Comparison of ENCODE assay signal across 1 cellular context in the genomic region with DNA sequence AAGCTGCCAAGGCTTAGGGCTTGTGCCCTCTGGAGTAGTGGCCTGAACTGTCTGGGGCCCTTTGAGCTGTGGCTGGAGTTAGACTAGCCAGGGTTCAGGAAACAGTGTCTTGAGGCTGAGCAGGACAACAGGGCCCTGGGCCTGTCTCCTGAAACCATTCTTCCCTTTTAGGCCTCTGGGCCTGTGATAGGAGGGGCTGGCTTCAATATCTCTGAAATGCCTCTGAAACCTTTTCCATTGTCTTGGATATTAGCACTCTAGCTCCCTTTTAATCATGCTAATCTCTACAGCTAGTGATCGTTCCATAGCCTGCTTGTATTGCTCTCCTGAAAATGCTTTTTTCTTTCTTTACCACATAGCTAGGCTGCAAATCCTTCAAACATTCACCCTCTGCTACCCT.
TF ChIP-seq lines count a peak whose summit lies in the region.

No MANE protein-coding gene starts in this region.

TF ChIP-seq in H1, 55 proteins besides CTCF, POLR2A, EP300 and RAD21:
- TF ChIP-seq FOSL1 (IDR thresholded peaks at IDR 0.05; ENCODE audit: insufficient read depth, low read depth, low read length) = no peak
- TF ChIP-seq, protein P1, sequence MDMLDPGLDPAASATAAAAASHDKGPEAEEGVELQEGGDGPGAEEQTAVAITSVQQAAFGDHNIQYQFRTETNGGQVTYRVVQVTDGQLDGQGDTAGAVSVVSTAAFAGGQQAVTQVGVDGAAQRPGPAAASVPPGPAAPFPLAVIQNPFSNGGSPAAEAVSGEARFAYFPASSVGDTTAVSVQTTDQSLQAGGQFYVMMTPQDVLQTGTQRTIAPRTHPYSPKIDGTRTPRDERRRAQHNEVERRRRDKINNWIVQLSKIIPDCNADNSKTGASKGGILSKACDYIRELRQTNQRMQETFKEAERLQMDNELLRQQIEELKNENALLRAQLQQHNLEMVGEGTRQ (IDR thresholded peaks at IDR 0.05; ENCODE audit: low read length) = no peak
- TF ChIP-seq CEBPB (IDR thresholded peaks at IDR 0.05; ENCODE audit: low read depth, low read length) = no peak
- TF ChIP-seq CHD2 (IDR thresholded peaks at IDR 0.05; ENCODE audit: low read length) = no peak
- no peak for TF ChIP-seq JUND (IDR thresholded peaks at IDR 0.05; ENCODE audit: low read length)
- no peak for TF ChIP-seq BCL11A (IDR thresholded peaks at IDR 0.05; ENCODE audit: low read depth in 2 of 2, low read length in 2 of 2)
- no peak for TF ChIP-seq TBP (IDR thresholded peaks at IDR 0.05; ENCODE audit: low read depth, low read length)
